Comparison of ENCODE assay signal across 19 cellular contexts in genomic region chr3:72194464-72194857, GRCh38.
"Had no signal": no experiment of that assay in that cellular context is flagged by ENCODE, and none has a peak within 500 bp of the region (broad histone marks: within the 10 kb centered on the region; RNA-seq: fewer than 3 reads in every experiment).

No MANE protein-coding gene starts in this region.

- H3K9ac ChIP-seq: parathyroid adenoma had no signal

- H3K79me2 ChIP-seq: parathyroid adenoma had no signal

- H3K36me3 ChIP-seq: colonic mucosa, heart left ventricle, right lobe of liver, tibial artery, upper lobe of right lung had no signal

- H3K4me3 ChIP-seq: colonic mucosa, heart left ventricle, mucosa of descending colon, psoas muscle, right lobe of liver, tibial artery, upper lobe of right lung had no signal

- H3K27ac ChIP-seq: colonic mucosa, heart left ventricle, parathyroid adenoma, psoas muscle, right lobe of liver, tibial artery, upper lobe of right lung had no signal

- ATAC-seq: heart left ventricle; mucosa of descending colon; naive thymus-derived CD8-positive, alpha-beta T cell; right lobe of liver; stimulated activated effector memory CD8-positive, alpha-beta T cell treated with anti-CD3 and anti-CD28 coated beads, Interleukin-12 subunit alpha, Interleukin-12 subunit beta, amount 100 ng/mL, for 72 hours had no signal

- H3K27me3 ChIP-seq: colonic mucosa, heart left ventricle, right lobe of liver, tibial artery, upper lobe of right lung had no signal

- H3K9me3 ChIP-seq: colonic mucosa, mucosa of descending colon, upper lobe of right lung had no signal

- H3K4me1 ChIP-seq: colonic mucosa, heart left ventricle, parathyroid adenoma, psoas muscle, tibial artery, upper lobe of right lung had no signal

- H2AFZ ChIP-seq: parathyroid adenoma had no signal

- DNase-seq: cerebellar nuclear complex; colonic mucosa; dermis blood vessel endothelial cell; effector CD8-positive, alpha-beta T cell; heart left ventricle; hippocampal formation; kidney glomerular epithelial cell; mucosa of descending colon; naive thymus-derived CD8-positive, alpha-beta T cell; occipital lobe; retina; right lobe of liver; stimulated activated CD4-positive, alpha-beta T cell treated with anti-CD3 and anti-CD28 coated beads, Interleukin-4, amount 100 ng/mL, for 1 hour; stimulated activated CD8-positive, alpha-beta memory T cell treated with anti-CD3 and anti-CD28 coated beads, Interleukin-4, amount 100 ng/mL, for 48 hours; tibial artery; upper lobe of right lung had no signal
